In the genomic region with DNA sequence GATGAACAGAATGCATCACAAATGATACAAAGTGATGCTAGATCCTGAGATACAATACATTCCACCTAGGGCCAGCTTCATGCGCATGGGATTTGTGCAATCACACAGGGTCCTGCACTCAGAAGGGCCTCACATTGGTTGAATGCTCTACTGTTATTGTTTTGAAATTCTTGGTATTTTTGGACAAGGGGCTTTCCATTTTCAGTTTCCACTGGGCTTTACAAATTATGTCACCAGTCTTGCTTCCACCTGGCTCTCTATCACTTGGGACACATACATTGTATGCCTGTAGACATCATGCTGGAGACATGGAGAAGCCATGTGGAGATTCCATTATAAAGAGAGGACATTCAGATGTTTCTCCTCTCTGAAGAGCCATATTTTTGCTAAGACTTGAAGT, we compare ENCODE assay signal across 21 cellular contexts.
DNase-seq lines count a peak whose midpoint lies in the region; ATAC-seq lines count a peak whose summit lies in the region.
"Had no signal": no experiment of that assay in that cellular context is flagged by ENCODE, and none has a peak within 500 bp of the region (broad histone marks: within the 10 kb centered on the region; RNA-seq: fewer than 3 reads in every experiment).

No MANE protein-coding gene starts in this region.

- DNase-seq in COLO668 (lab: John Stamatoyannopoulos, UW; ENCODE audit: unreplicated experiment) (no peak), cardiac septum (ENCODE audit: low spot score) (no peak), medulla oblongata (ENCODE audit: extremely low spot score) (no peak)
- DNase-seq: AML-193; C1 segment of cervical spinal cord; CD8-positive, alpha-beta T cell; DMS53; GDM1; KBM-7; NCI-H1105; NCI-H2081 treated with DMSO at 0.1 percent for 48 hours; NCI-H2171 treated with DMSO at 0.1 percent for 48 hours; NCI-H524 treated with DMSO at 0.1 percent for 48 hours; Peyer's patch; SJCRH30; T-cell had no signal

- ATAC-seq in GM18511 (IDR thresholded peaks at IDR 0.05; ENCODE audit: unreplicated experiment) (peak; percentile 35), GM18907 (IDR thresholded peaks at IDR 0.05; ENCODE audit: unreplicated experiment) (peak; percentile 59), HG02623 (IDR thresholded peaks at IDR 0.05; ENCODE audit: unreplicated experiment) (peak; percentile 58), HG03354 (IDR thresholded peaks at IDR 0.05; ENCODE audit: poor library complexity, severe bottlenecking, unreplicated experiment) (peak; percentile 40), HG02763 (IDR thresholded peaks at IDR 0.05; ENCODE audit: unreplicated experiment) (no peak)
- ATAC-seq: CD8-positive, alpha-beta T cell; T-cell had no signal

- intact Hi-C loops in cardiac septum (cut with DNase I), result no loop called here
